Comparison of ENCODE assay signal across 1 cellular context in the genomic region with DNA sequence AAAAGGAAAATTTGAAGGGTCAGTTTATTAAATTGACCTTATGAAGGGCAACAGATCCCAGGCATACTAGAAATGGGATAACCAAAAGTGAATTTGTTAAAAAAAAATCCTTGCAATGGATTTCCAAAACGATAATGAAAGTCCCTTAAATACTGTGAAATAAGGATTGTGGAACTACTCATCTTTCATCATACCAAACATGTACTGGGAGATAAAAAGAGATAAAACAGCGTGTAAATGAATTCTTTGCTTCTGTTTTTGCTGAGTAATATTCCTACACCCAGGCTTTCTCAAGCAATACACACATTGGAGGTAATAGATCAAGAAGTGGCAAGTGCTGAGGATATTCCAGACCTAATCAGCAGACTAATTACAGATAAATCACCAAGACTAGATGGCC.
TF ChIP-seq lines count a peak whose summit lies in the region.

No MANE protein-coding gene starts in this region.

TF ChIP-seq in K562, 482 proteins besides CTCF, POLR2A, EP300 and RAD21:
- TF ChIP-seq, protein P1, sequence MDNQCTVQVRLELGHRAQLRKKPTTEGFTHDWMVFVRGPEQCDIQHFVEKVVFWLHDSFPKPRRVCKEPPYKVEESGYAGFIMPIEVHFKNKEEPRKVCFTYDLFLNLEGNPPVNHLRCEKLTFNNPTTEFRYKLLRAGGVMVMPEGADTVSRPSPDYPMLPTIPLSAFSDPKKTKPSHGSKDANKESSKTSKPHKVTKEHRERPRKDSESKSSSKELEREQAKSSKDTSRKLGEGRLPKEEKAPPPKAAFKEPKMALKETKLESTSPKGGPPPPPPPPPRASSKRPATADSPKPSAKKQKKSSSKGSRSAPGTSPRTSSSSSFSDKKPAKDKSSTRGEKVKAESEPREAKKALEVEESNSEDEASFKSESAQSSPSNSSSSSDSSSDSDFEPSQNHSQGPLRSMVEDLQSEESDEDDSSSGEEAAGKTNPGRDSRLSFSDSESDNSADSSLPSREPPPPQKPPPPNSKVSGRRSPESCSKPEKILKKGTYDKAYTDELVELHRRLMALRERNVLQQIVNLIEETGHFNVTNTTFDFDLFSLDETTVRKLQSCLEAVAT (IDR thresholded peaks at IDR 0.05): no peak
- TF ChIP-seq MEIS2 (IDR thresholded peaks at IDR 0.05; ENCODE audit: partially characterized antibody): peak; percentile 9
